ENCODE assay signal across 21 cellular contexts in genomic region chr2:43400508-43400907, GRCh38.
DNase-seq lines count a peak whose midpoint lies in the region; ATAC-seq, FAIRE-seq and TF ChIP-seq lines count a peak whose summit lies in the region.
"Had no signal": no experiment of that assay in that cellular context is flagged by ENCODE, and none has a peak within 500 bp of the region (broad histone marks: within the 10 kb centered on the region; RNA-seq: fewer than 3 reads in every experiment).

No MANE protein-coding gene starts in this region.

- H2BK20ac ChIP-seq in IMR-90 (ENCODE audit: low read depth, low read length): peak overlapping the region; percentile 83

- H3K27ac Mint-ChIP-seq in activated T-cell treated with anti-CD3 and anti-CD28 coated beads, Interleukin-2, amount 50 U/mL, for 24 hours: no peak overlapping the region
- H3K27ac Mint-ChIP-seq: activated B cell treated with CpG ODN at 0.5 μM for 24 hours; activated T-helper 17 cell treated with anti-CD3 and anti-CD28 coated beads, Interleukin-2, amount 50 U/mL, for 72 hours; dendritic cell treated with granulocyte-macrophage colony-stimulating factor and Interleukin-4, amounts not matched to agents 40 ng/mL and 50 ng/mL, for 4 days; T-helper 17 cell had no signal

- H3K4me3 ChIP-seq in A549 (no peak overlapping the region), IMR-90 (ENCODE audit: insufficient read depth, low read depth, low read length) (no peak overlapping the region), esophagus muscularis mucosa (no peak overlapping the region), osteoblast (ENCODE audit: insufficient read depth, low read length) (no peak overlapping the region)
- H3K4me3 ChIP-seq: HAP-1, skin epidermis had no signal

- H3K9ac ChIP-seq in IMR-90 (ENCODE audit: low read depth, low read length): no peak overlapping the region

- H3K9me3 ChIP-seq in A549: no peaks in the 10 kb centered on the region
- no peaks in the 10 kb centered on the region for H3K9me3 ChIP-seq in IMR-90 (ENCODE audit: control insufficient read depth, insufficient read depth, low read length)
- no peaks in the 10 kb centered on the region for H3K9me3 ChIP-seq in esophagus muscularis mucosa
- H3K9me3 ChIP-seq in osteoblast (ENCODE audit: low read depth, low read length): no peaks in the 10 kb centered on the region
- H3K9me3 ChIP-seq: HAP-1 had no signal

- CTCF ChIA-PET in A549 (lab: Yijun Ruan, JAX) (no interaction called here), IMR-90 (lab: Yijun Ruan, JAX) (no interaction called here)

- H3K27me3 ChIP-seq in IMR-90 (ENCODE audit: control insufficient read depth, insufficient read depth, low read length) (no peaks in the 10 kb centered on the region), esophagus muscularis mucosa (no peaks in the 10 kb centered on the region), osteoblast (ENCODE audit: insufficient read depth, low read length) (no peaks in the 10 kb centered on the region)

- peaks cover 10% of the 10 kb centered on the region; the same call in 1 of the 2 replicates for H3K9me1 ChIP-seq in IMR-90 (ENCODE audit: insufficient read depth, low read length)

- H3K4ac ChIP-seq in IMR-90 (ENCODE audit: low read depth, low read length): peak overlapping the region; percentile 49; the same call in 1 of the 2 replicates

- H3K4me3 Mint-ChIP-seq in activated T-cell treated with anti-CD3 and anti-CD28 coated beads, Interleukin-2, amount 50 U/mL, for 24 hours: no peak overlapping the region
- H3K4me3 Mint-ChIP-seq: activated B cell treated with CpG ODN at 0.5 μM for 24 hours; activated T-helper 17 cell treated with anti-CD3 and anti-CD28 coated beads, Interleukin-2, amount 50 U/mL, for 72 hours; dendritic cell treated with granulocyte-macrophage colony-stimulating factor and Interleukin-4, amounts not matched to agents 40 ng/mL and 50 ng/mL, for 4 days; T-helper 17 cell had no signal

- no peak for FAIRE-seq in A549 (lab: Jason Lieb, UNC)
- FAIRE-seq: HTR-8/SVneo had no signal

- peak overlapping the region; percentile 82; the same call in 1 of the 2 replicates for H3K18ac ChIP-seq in IMR-90 (ENCODE audit: low read depth, low read length)

- H2AFZ ChIP-seq in IMR-90 (replicated peaks; ENCODE audit: low read length, poor library complexity) (no peak overlapping the region), osteoblast (ENCODE audit: low read length) (no peak overlapping the region)

- H3K14ac ChIP-seq in IMR-90 (replicated peaks; ENCODE audit: low read depth, low read length): peak overlapping the region; percentile 70

- H3K4me1 Mint-ChIP-seq in activated T-cell treated with anti-CD3 and anti-CD28 coated beads, Interleukin-2, amount 50 U/mL, for 24 hours (ENCODE audit: low read depth): peaks cover 10% of the 10 kb centered on the region

- TF ChIP-seq CTCF in A549 (IDR thresholded peaks at IDR 0.05): no peak
- no peak for TF ChIP-seq CTCF in IMR-90 (conservative IDR thresholded peaks at IDR 0.05; ENCODE audit: low read depth, low read length)
- peak in 2 of 3 experiments; percentile 27 to 36 for TF ChIP-seq CTCF in esophagus muscularis mucosa (IDR thresholded peaks at IDR 0.05)
- peak; percentile 13 for TF ChIP-seq CTCF in osteoblast (IDR thresholded peaks at IDR 0.05; ENCODE audit: extremely low read depth, low read depth, low read length)

- 0 out of 2 replicates have a peak overlapping the region, but pooled peaks have one; percentile 50 for H4K91ac ChIP-seq in IMR-90 (ENCODE audit: insufficient read depth, low read depth, low read length)

- POLR2A ChIA-PET in A549 (lab: Yijun Ruan, JAX): no interaction called here
- POLR2A ChIA-PET in IMR-90 (lab: Charles Lee; ENCODE audit: unreplicated experiment): no interaction called here

- H3K4me2 ChIP-seq in A549: no peak overlapping the region
- no peak overlapping the region for H3K4me2 ChIP-seq in IMR-90 (ENCODE audit: low read depth, low read length)
- H3K4me2 ChIP-seq in osteoblast (ENCODE audit: insufficient read depth, low read length): no peak overlapping the region

- TF ChIP-seq RAD21 in A549 (conservative IDR thresholded peaks at IDR 0.05 in 1 of 2, IDR thresholded peaks at IDR 0.05 in 1 of 2): no peak
- TF ChIP-seq RAD21 in IMR-90 (IDR thresholded peaks at IDR 0.05; ENCODE audit: low read length): no peak

- DNase-seq in A549 (ENCODE audit: low read depth in 1 of 2, low spot score in 1 of 2): peak in 1 of 2 experiments; percentile 16
- DNase-seq in IMR-90: peak; percentile 22
- DNase-seq in esophagus muscularis mucosa (ENCODE audit: extremely low spot score): no peak
- peak; percentile 54 for DNase-seq in osteoblast (ENCODE audit: insufficient read length, low spot score, missing footprints)
- no peak for DNase-seq in HuH-7 (ENCODE audit: low spot score)
- no peak for DNase-seq in DMS 273 (lab: John Stamatoyannopoulos, UW; ENCODE audit: unreplicated experiment)
- DNase-seq in activated T-cell treated with anti-CD3 and anti-CD28 coated beads, Interleukin-2, amount 50 U/mL, for 24 hours: no peak
- DNase-seq: activated B cell treated with CpG ODN at 0.5 μM for 24 hours; activated CD8-positive, alpha-beta memory T cell treated with anti-CD3 and anti-CD28 coated beads for 24 hours; erythroblast; GF-D8; occipital lobe; SHP77; stimulated activated CD4-positive, alpha-beta T cell treated with anti-CD3 and anti-CD28 coated beads, Interleukin-4, amount 100 ng/mL, for 4 hours; T-helper 17 cell had no signal

- H3K27ac ChIP-seq in A549: no peak overlapping the region
- no peak overlapping the region for H3K27ac ChIP-seq in IMR-90 (ENCODE audit: insufficient read depth, low read length)
- peak overlapping the region; percentile 62 to 79 (median 76) for H3K27ac ChIP-seq in esophagus muscularis mucosa (replicated peaks in 1 of 4)
- H3K27ac ChIP-seq in osteoblast (ENCODE audit: low read depth, low read length): no peak overlapping the region

- H3K23ac ChIP-seq in IMR-90 (ENCODE audit: low read depth, low read length): no peak overlapping the region

- no TSS peak for BruUV-seq in IMR-90 (replicated peaks; lab: Mats Ljungman, UMichigan)

- peaks cover 0 to 3% of the 10 kb centered on the region in 2 experiments; a peak in 1 of 4 replicates for H3K79me1 ChIP-seq in IMR-90 (ENCODE audit: low read depth in 1 of 2, low read length in 2 of 2)

- H3K36me3 ChIP-seq in IMR-90 (ENCODE audit: control insufficient read depth, insufficient read depth, low read length): no peaks in the 10 kb centered on the region
- H3K36me3 ChIP-seq in esophagus muscularis mucosa: peaks cover 0 to 22% (median 0%) of the 10 kb centered on the region in 4 donors
- peaks cover 5% of the 10 kb centered on the region for H3K36me3 ChIP-seq in osteoblast (ENCODE audit: insufficient read depth, low read length)
- H3K36me3 ChIP-seq: HAP-1 had no signal

- in situ Hi-C loops in IMR-90 (cut with MboI; ENCODE audit: low sequenced_read_pairs): no loop called here

- ATAC-seq in A549 (peak; percentile 44 to 71; a peak in 3 of 6 replicates), IMR-90 (ENCODE audit: low read depth) (0 out of 2 replicates have a peak, but pooled peaks have one; percentile 21), HG02623 (IDR thresholded peaks at IDR 0.05; ENCODE audit: unreplicated experiment) (no peak)
- ATAC-seq: activated T-helper 17 cell treated with anti-CD3 and anti-CD28 coated beads, Interleukin-2, amount 50 U/mL, for 72 hours; T-helper 17 cell had no signal

- H3K27me3 Mint-ChIP-seq in activated T-cell treated with anti-CD3 and anti-CD28 coated beads, Interleukin-2, amount 50 U/mL, for 24 hours: no peaks in the 10 kb centered on the region
- H3K27me3 Mint-ChIP-seq: activated B cell treated with CpG ODN at 0.5 μM for 24 hours; activated T-helper 17 cell treated with anti-CD3 and anti-CD28 coated beads, Interleukin-2, amount 50 U/mL, for 72 hours; dendritic cell treated with granulocyte-macrophage colony-stimulating factor and Interleukin-4, amounts not matched to agents 40 ng/mL and 50 ng/mL, for 4 days; T-helper 17 cell had no signal

- no peak overlapping the region for H2AK9ac ChIP-seq in IMR-90 (replicated peaks; ENCODE audit: low read depth, low read length, poor library complexity)

- peak overlapping the region in 1 of 2 experiments; percentile 41; a peak in 1 of 4 replicates for H4K8ac ChIP-seq in IMR-90 (ENCODE audit: low read depth in 2 of 2, low read length in 2 of 2)

- H2BK5ac ChIP-seq in IMR-90 (ENCODE audit: low read depth, low read length, poor library complexity, severe bottlenecking): peak overlapping the region; percentile 27

- 89% methylated on average over 3 of the region's 3 CpGs for WGBS in A549 (ENCODE audit: missing lambda C conversion rate)
- no CpG with 5 or more reads among the region's 3 CpGs for WGBS in IMR-90 (ENCODE audit: extremely low coverage in 2 of 2, insufficient read length in 1 of 2), 2 experiments
- 64% methylated on average over 3 of the region's 3 CpGs for WGBS in esophagus muscularis mucosa

- H3K9me3 Mint-ChIP-seq in activated T-cell treated with anti-CD3 and anti-CD28 coated beads, Interleukin-2, amount 50 U/mL, for 24 hours: no peaks in the 10 kb centered on the region
- H3K9me3 Mint-ChIP-seq: activated B cell treated with CpG ODN at 0.5 μM for 24 hours; activated T-helper 17 cell treated with anti-CD3 and anti-CD28 coated beads, Interleukin-2, amount 50 U/mL, for 72 hours; dendritic cell treated with granulocyte-macrophage colony-stimulating factor and Interleukin-4, amounts not matched to agents 40 ng/mL and 50 ng/mL, for 4 days had no signal

- peaks cover 54% of the 10 kb centered on the region for H3K36me3 Mint-ChIP-seq in activated T-cell treated with anti-CD3 and anti-CD28 coated beads, Interleukin-2, amount 50 U/mL, for 24 hours (ENCODE audit: low read depth)

- peak overlapping the region; percentile 80 for H2BK120ac ChIP-seq in IMR-90 (ENCODE audit: low read depth, low read length)

- peaks cover 11% of the 10 kb centered on the region for H3K4me1 ChIP-seq in A549
- peaks cover 15% of the 10 kb centered on the region for H3K4me1 ChIP-seq in IMR-90 (ENCODE audit: control insufficient read depth, insufficient read depth, low read length)
- peaks cover 24 to 79% (median 51%) of the 10 kb centered on the region in 4 donors for H3K4me1 ChIP-seq in esophagus muscularis mucosa
- peaks cover 9% of the 10 kb centered on the region for H3K4me1 ChIP-seq in osteoblast (ENCODE audit: insufficient read depth, low read length)

- TF ChIP-seq POLR2A in A549 (IDR thresholded peaks at IDR 0.05; ENCODE audit: low read length) (no peak), IMR-90 (IDR thresholded peaks at IDR 0.05; ENCODE audit: low read depth, low read length) (no peak), esophagus muscularis mucosa (IDR thresholded peaks at IDR 0.05; ENCODE audit: low read depth) (no peak)

- H3K79me2 ChIP-seq in osteoblast (ENCODE audit: insufficient read depth, low read length): no peaks in the 10 kb centered on the region

- H4K5ac ChIP-seq in IMR-90 (ENCODE audit: low read depth, low read length): peak overlapping the region; percentile 57; the same call in 1 of the 2 replicates

- peak overlapping the region; percentile 74; the same call in 1 of the 2 replicates for H2AK5ac ChIP-seq in IMR-90 (ENCODE audit: low read depth, low read length)

- dilution Hi-C loops in IMR-90 (cut with HindIII; ENCODE audit: low sequenced_read_pairs, unreplicated experiment): no loop called here

- peaks cover 4% of the 10 kb centered on the region; the same call in 1 of the 2 replicates for H4K20me1 ChIP-seq in IMR-90 (ENCODE audit: insufficient read depth, low read length)
- H4K20me1 ChIP-seq in osteoblast (ENCODE audit: insufficient read depth, low read length): peaks cover 7% of the 10 kb centered on the region

- intact Hi-C loops in IMR-90 (cut with micrococcal nuclease): no loop called here
- intact Hi-C loops in esophagus muscularis mucosa (cut with DNase I): no loop called here

- TF ChIP-seq EP300 in A549 (IDR thresholded peaks at IDR 0.05) (no peak), esophagus muscularis mucosa (IDR thresholded peaks at IDR 0.05) (no peak)

- H3K56ac ChIP-seq in IMR-90 (ENCODE audit: extremely low read depth, insufficient read depth, low read length): no peak overlapping the region

- H2BK15ac ChIP-seq in IMR-90 (ENCODE audit: low read depth, low read length): peak overlapping the region; percentile 55; the same call in 1 of the 3 replicates

Comparison
In these comparisons a context has a peak if more than half of its experiments do, and no peak if none do; other contexts are left out.
1. DNase-seq: peak in IMR-90 (single experiment) and osteoblast (single experiment); none in esophagus muscularis mucosa (single experiment), HuH-7 (single experiment), DMS 273 (single experiment) and activated T-cell treated with anti-CD3 and anti-CD28 coated beads, Interleukin-2, amount 50 U/mL, for 24 hours (single experiment).
2. H3K27ac ChIP-seq: peak in esophagus muscularis mucosa (4 of 4); none in A549 (0 of 2), IMR-90 (single experiment) and osteoblast (single experiment).
3. CTCF ChIP-seq: peak in esophagus muscularis mucosa (2 of 3) and osteoblast (single experiment); none in A549 (single experiment) and IMR-90 (single experiment).